In genomic region chr21:42771503-42771805, GRCh38 we compare ENCODE assay signal across 21 cellular contexts.
"Had no signal": no experiment of that assay in that cellular context is flagged by ENCODE, and none has a peak within 500 bp of the region (broad histone marks: within the 10 kb centered on the region; RNA-seq: fewer than 3 reads in every experiment).

No MANE protein-coding gene starts in this region.

- H3K27ac Mint-ChIP-seq: dendritic cell treated with granulocyte-macrophage colony-stimulating factor and Interleukin-4, amounts not matched to agents 40 ng/mL and 50 ng/mL, for 4 days; nephron progenitor cell had no signal

- H3K27me3 Mint-ChIP-seq: naive thymus-derived CD8-positive, alpha-beta T cell had no signal

- DNase-seq: colonic mucosa; effector CD8-positive, alpha-beta T cell; foreskin keratinocyte; left cardiac atrium; left ventricle myocardium inferior; mammary epithelial cell; mesendoderm; midbrain; nephron progenitor cell; pancreas; right lobe of liver; stimulated activated CD4-positive, alpha-beta T cell treated with anti-CD3 and anti-CD28 coated beads, Interleukin-12 subunit alpha, Interleukin-12 subunit beta, amount 100 ng/mL, for 4 hours; stimulated activated CD4-positive, alpha-beta T cell treated with anti-CD3 and anti-CD28 coated beads, Interleukin-1b, Interleukin-23, amount 100 ng/mL, for 48 hours; stimulated activated CD4-positive, alpha-beta T cell treated with anti-CD3 and anti-CD28 coated beads, Interleukin-4, amount 100 ng/mL, for 1 hour; stimulated activated CD8-positive, alpha-beta memory T cell treated with anti-CD3 and anti-CD28 coated beads, Interleukin-4, amount 100 ng/mL, for 48 hours; stimulated activated naive CD4-positive, alpha-beta T cell treated with Interleukin-2 at 50 U/mL for 16 hours; upper lobe of left lung had no signal

- H3K4me3 Mint-ChIP-seq: dendritic cell treated with granulocyte-macrophage colony-stimulating factor and Interleukin-4, amounts not matched to agents 40 ng/mL and 50 ng/mL, for 4 days; naive thymus-derived CD8-positive, alpha-beta T cell; nephron progenitor cell had no signal

- H3K9me3 Mint-ChIP-seq: dendritic cell treated with granulocyte-macrophage colony-stimulating factor and Interleukin-4, amounts not matched to agents 40 ng/mL and 50 ng/mL, for 4 days; naive thymus-derived CD8-positive, alpha-beta T cell had no signal

- ATAC-seq: foreskin keratinocyte; gastroesophageal sphincter; heart left ventricle; left cardiac atrium; naive thymus-derived CD8-positive, alpha-beta T cell; pancreas; right lobe of liver had no signal
